ENCODE assay signal across 8 cellular contexts in the genomic region with DNA sequence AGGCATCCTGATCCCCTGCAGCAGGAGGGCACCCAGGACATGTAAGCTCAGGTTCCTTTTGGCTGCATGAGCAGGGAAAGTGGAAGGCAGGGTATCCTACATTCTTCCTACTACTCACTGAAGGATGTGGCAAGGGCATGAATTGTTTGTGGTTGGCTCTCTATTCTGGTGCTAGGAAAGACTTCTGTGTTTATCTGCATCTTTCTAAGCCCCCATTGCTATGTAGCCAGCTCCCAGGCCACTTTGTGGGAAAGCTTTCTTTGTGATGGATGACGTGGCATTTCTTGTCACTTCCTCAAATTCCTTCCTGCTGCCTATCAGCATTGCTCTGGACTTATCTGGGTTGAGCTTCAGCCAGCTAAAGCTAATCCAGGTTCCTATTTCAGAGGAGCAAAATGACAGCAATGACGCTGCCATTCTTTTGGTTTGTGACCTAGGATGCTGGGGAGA. TPM values are rescaled to one million over a fixed set of nuclear protein-coding genes. Genes with fewer than 3 reads are reported as not detected.
A peak's percentile ranks its signal among the peaks of the same experiment; 100 is the strongest.
DNase-seq lines count a peak whose midpoint lies in the region; ATAC-seq, FAIRE-seq and TF ChIP-seq lines count a peak whose summit lies in the region.

No MANE protein-coding gene starts in this region.

- no peaks in the 10 kb centered on the region for H3K9me2 ChIP-seq in OCI-LY7 (ENCODE audit: insufficient read depth, low read length)

- no peak for DNase-seq in Right ventricle myocardium superior
- no peak for DNase-seq in cardiac septum (ENCODE audit: low spot score)
- peak; percentile 95 for DNase-seq in astrocyte of the hippocampus (ENCODE audit: low read depth, low spot score)
- peak; percentile 13 for DNase-seq in left kidney (ENCODE audit: low read depth, low spot score)
- no peak for DNase-seq in OCI-LY7 (ENCODE audit: low spot score)
- no peak for DNase-seq in D721Med (ENCODE audit: insufficient read length, low spot score)

- no peak overlapping the region for H3K4me3 ChIP-seq in OCI-LY7 (ENCODE audit: low read depth, low read length, poor library complexity, severe bottlenecking)

- intact Hi-C loops in Right ventricle myocardium superior (cut with DNase I), result no loop called here
- intact Hi-C loops in cardiac septum (cut with DNase I), result loop anchor here (1.0 kb wide), 1 partner anchor 8 kb away; no protein-coding TSS in a partner anchor
- intact Hi-C loops in OCI-LY7 (cut with micrococcal nuclease; ENCODE audit: unreplicated experiment), result no loop called here

- H3K36me3 ChIP-seq in OCI-LY7 (ENCODE audit: insufficient read depth, low read length), result no peaks in the 10 kb centered on the region

- H2AFZ ChIP-seq in OCI-LY7 (ENCODE audit: low read length), result no peak overlapping the region

- no peaks in the 10 kb centered on the region for H3K79me2 ChIP-seq in OCI-LY7 (ENCODE audit: insufficient read depth, low read depth, low read length)

- H3K4me2 ChIP-seq in OCI-LY7 (ENCODE audit: low read length), result no peak overlapping the region

- H3K4me1 ChIP-seq in OCI-LY7 (ENCODE audit: insufficient read depth, low read length, poor library complexity, severe bottlenecking), result no peaks in the 10 kb centered on the region

- CTCF ChIA-PET in OCI-LY7 (lab: Charles Lee; ENCODE audit: unreplicated experiment), result no interaction called here

- FAIRE-seq in D721Med (lab: Jason Lieb, UNC), result no peak

- peak; percentile 73 for ATAC-seq in Right ventricle myocardium superior (ENCODE audit: poor library complexity)
- no peak for ATAC-seq in HG02840 (IDR thresholded peaks at IDR 0.05; ENCODE audit: low FRiP score, unreplicated experiment)
- no peak for ATAC-seq in HG02623 (IDR thresholded peaks at IDR 0.05; ENCODE audit: unreplicated experiment)

- BruUV-seq in OCI-LY7 (replicated peaks; lab: Mats Ljungman, UMichigan), result no TSS peak

- H3K27ac ChIP-seq in OCI-LY7 (ENCODE audit: low read depth, low read length, poor library complexity, severe bottlenecking), result no peak overlapping the region

- POLR2A ChIA-PET in OCI-LY7 (lab: Charles Lee), result no interaction called here

- H4K20me1 ChIP-seq in OCI-LY7 (ENCODE audit: insufficient read depth, low read length), result no peaks in the 10 kb centered on the region

- no peak for TF ChIP-seq CTCF in OCI-LY7 (conservative IDR thresholded peaks at IDR 0.05; ENCODE audit: low read length)
- no peak for TF ChIP-seq CTCF in D721Med (IDR thresholded peaks at IDR 0.05; ENCODE audit: insufficient read depth, missing control alignments)

- H3K9me3 ChIP-seq in OCI-LY7 (ENCODE audit: low read length), result no peaks in the 10 kb centered on the region

RNA-seq across cellular contexts. Expression of gene MEIS1, which starts 46.2 kb away (rescaled TPM):
- total RNA-seq in Right ventricle myocardium superior (41.7 TPM), cardiac septum (24.7 TPM), OCI-LY7 (2022) (6.1 and 7.3 TPM in 2 replicates)
- total RNA-seq in OCI-LY7 (2014; rRNA removed; shearing (Covaris generic)), result 5.4 and 14.3 TPM in 2 replicates

Comparison
In these comparisons a context has a peak if more than half of its experiments do, and no peak if none do; other contexts are left out.
1. DNase-seq: peak in astrocyte of the hippocampus (single experiment) and left kidney (single experiment); none in Right ventricle myocardium superior (single experiment), cardiac septum (single experiment), OCI-LY7 (single experiment) and D721Med (single experiment).